ENCODE assay signal across 14 cellular contexts in genomic region chr3:104908761-104909160, GRCh38.
A peak's percentile ranks its signal among the peaks of the same experiment; 100 is the strongest.
DNase-seq lines count a peak whose midpoint lies in the region; ATAC-seq and TF ChIP-seq lines count a peak whose summit lies in the region.
"Had no signal": no experiment of that assay in that cellular context is flagged by ENCODE, and none has a peak within 500 bp of the region (broad histone marks: within the 10 kb centered on the region; RNA-seq: fewer than 3 reads in every experiment).

No MANE protein-coding gene starts in this region.

- no peaks in the 10 kb centered on the region for H4K20me1 ChIP-seq in smooth muscle cell (ENCODE audit: low read depth)

- peak overlapping the region; percentile 38 for H3K4me2 ChIP-seq in smooth muscle cell

- no peak overlapping the region for H3K4me3 Mint-ChIP-seq in activated T-helper 17 cell treated with anti-CD3 and anti-CD28 coated beads, Interleukin-2, amount 50 U/mL, for 72 hours
- H3K4me3 Mint-ChIP-seq: effector memory CD8-positive, alpha-beta T cell had no signal

- WGBS in smooth muscle cell (ENCODE audit: low lambda C conversion rate), result 62% methylated on average over 2 of the region's 2 CpGs

- H3K79me2 ChIP-seq in smooth muscle cell (ENCODE audit: low read depth), result no peaks in the 10 kb centered on the region

- no peaks in the 10 kb centered on the region for H3K36me3 Mint-ChIP-seq in activated T-helper 17 cell treated with anti-CD3 and anti-CD28 coated beads, Interleukin-2, amount 50 U/mL, for 72 hours (ENCODE audit: low read depth)

- H3K4me1 Mint-ChIP-seq in activated T-helper 17 cell treated with anti-CD3 and anti-CD28 coated beads, Interleukin-2, amount 50 U/mL, for 72 hours, result no peaks in the 10 kb centered on the region

- ATAC-seq in activated T-helper 17 cell treated with anti-CD3 and anti-CD28 coated beads, Interleukin-2, amount 50 U/mL, for 72 hours (replicated peaks), result no peak
- ATAC-seq: effector memory CD8-positive, alpha-beta T cell had no signal

- DNase-seq in NCI-H748 (lab: John Stamatoyannopoulos, UW; ENCODE audit: unreplicated experiment), result peak; percentile 63
- no peak for DNase-seq in NCI-H748 treated with DMSO at 0.1 percent for 48 hours (lab: John Stamatoyannopoulos, UW)
- peak; percentile 74 for DNase-seq in NCI-H510A treated with DMSO at 0.1 percent for 48 hours (lab: John Stamatoyannopoulos, UW)
- no peak for DNase-seq in smooth muscle cell (lab: John Stamatoyannopoulos, UW; ENCODE audit: unreplicated experiment)
- no peak for DNase-seq in NCI-H187 treated with DMSO at 0.1 percent for 48 hours (lab: John Stamatoyannopoulos, UW)
- DNase-seq in activated CD8-positive, alpha-beta memory T cell treated with anti-CD3 and anti-CD28 coated beads for 24 hours, result no peak
- DNase-seq: ACHN; effector memory CD8-positive, alpha-beta T cell; KBM-7; stimulated activated CD8-positive, alpha-beta memory T cell treated with anti-CD3 and anti-CD28 coated beads, Interleukin-4, amount 100 ng/mL, for 48 hours; T-helper 9 cell had no signal

- no peak overlapping the region for H3K27ac Mint-ChIP-seq in activated T-helper 17 cell treated with anti-CD3 and anti-CD28 coated beads, Interleukin-2, amount 50 U/mL, for 72 hours
- H3K27ac Mint-ChIP-seq: effector memory CD8-positive, alpha-beta T cell had no signal

- no peaks in the 10 kb centered on the region for H3K36me3 ChIP-seq in endocrine pancreas (ENCODE audit: control insufficient read depth, insufficient read depth, low read length)
- no peaks in the 10 kb centered on the region for H3K36me3 ChIP-seq in smooth muscle cell (ENCODE audit: low read depth)
- H3K36me3 ChIP-seq: adrenal gland had no signal

- no peaks in the 10 kb centered on the region for H3K27me3 Mint-ChIP-seq in activated T-helper 17 cell treated with anti-CD3 and anti-CD28 coated beads, Interleukin-2, amount 50 U/mL, for 72 hours
- H3K27me3 Mint-ChIP-seq: effector memory CD8-positive, alpha-beta T cell had no signal

- H3K4me3 ChIP-seq in endocrine pancreas (ENCODE audit: control insufficient read depth, insufficient read depth, low read length), result peak overlapping the region; percentile 45
- no peak overlapping the region for H3K4me3 ChIP-seq in smooth muscle cell

- H3K4me1 ChIP-seq in endocrine pancreas (ENCODE audit: control insufficient read depth, insufficient read depth, low read length) (no peaks in the 10 kb centered on the region), smooth muscle cell (ENCODE audit: low read depth) (peaks cover 10% of the 10 kb centered on the region)
- H3K4me1 ChIP-seq: adrenal gland had no signal

- no peak overlapping the region for H2AFZ ChIP-seq in smooth muscle cell (ENCODE audit: low read depth)

- H3K9me3 ChIP-seq in endocrine pancreas (ENCODE audit: control insufficient read depth, low read length), result no peaks in the 10 kb centered on the region
- H3K9me3 ChIP-seq in smooth muscle cell (replicated peaks; ENCODE audit: low read depth), result no peaks in the 10 kb centered on the region
- H3K9me3 ChIP-seq: adrenal gland had no signal

- TF ChIP-seq CTCF in smooth muscle cell (IDR thresholded peaks at IDR 0.05; ENCODE audit: borderline replicate concordance, insufficient read depth, poor library complexity, severe bottlenecking), result no peak

- H3F3A ChIP-seq in smooth muscle cell (ENCODE audit: low read depth), result no peaks in the 10 kb centered on the region

- H3K27me3 ChIP-seq in endocrine pancreas (ENCODE audit: control insufficient read depth, insufficient read depth, low read length) (no peaks in the 10 kb centered on the region), smooth muscle cell (ENCODE audit: low read depth) (no peaks in the 10 kb centered on the region)
- H3K27me3 ChIP-seq: adrenal gland had no signal

- no peaks in the 10 kb centered on the region for H3K9me3 Mint-ChIP-seq in activated T-helper 17 cell treated with anti-CD3 and anti-CD28 coated beads, Interleukin-2, amount 50 U/mL, for 72 hours

- peak overlapping the region; percentile 43 for H3K27ac ChIP-seq in smooth muscle cell (ENCODE audit: low read depth)

- H3K9ac ChIP-seq in endocrine pancreas (ENCODE audit: control insufficient read depth, insufficient read depth, low read length) (no peak overlapping the region), smooth muscle cell (ENCODE audit: low read depth) (no peak overlapping the region)

Comparison
In these comparisons a context has a peak if more than half of its experiments do, and no peak if none do; other contexts are left out.
1. DNase-seq: peak in NCI-H748 (single experiment) and NCI-H510A treated with DMSO at 0.1 percent for 48 hours (single experiment); none in NCI-H748 treated with DMSO at 0.1 percent for 48 hours (single experiment), smooth muscle cell (single experiment), NCI-H187 treated with DMSO at 0.1 percent for 48 hours (single experiment) and activated CD8-positive, alpha-beta memory T cell treated with anti-CD3 and anti-CD28 coated beads for 24 hours (single experiment).